ENCODE assay signal across 1 cellular context in the genomic region with DNA sequence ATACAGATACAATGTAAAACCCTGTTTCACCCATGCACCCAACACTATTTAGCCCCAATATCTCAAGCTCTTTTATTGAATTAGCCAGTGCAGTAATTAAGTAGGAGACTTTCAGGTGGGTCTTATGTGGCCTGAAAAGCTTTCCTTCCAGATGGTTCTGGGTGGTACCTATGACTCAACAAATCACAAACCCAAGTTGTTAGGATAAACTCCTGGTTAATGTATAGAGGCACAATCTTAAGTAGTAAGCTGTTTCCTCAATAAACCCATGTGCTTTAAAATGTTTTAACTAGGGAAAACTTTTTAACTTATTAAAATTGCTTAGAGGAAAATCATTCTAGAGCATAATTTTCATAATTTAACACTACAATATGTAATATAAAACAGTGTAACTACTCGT.
TF ChIP-seq lines count a peak whose summit lies in the region.

No MANE protein-coding gene starts in this region.

TF ChIP-seq in GM23338, 12 proteins besides CTCF, POLR2A, EP300 and RAD21 (continued from another document):
- TF ChIP-seq, protein P1, sequence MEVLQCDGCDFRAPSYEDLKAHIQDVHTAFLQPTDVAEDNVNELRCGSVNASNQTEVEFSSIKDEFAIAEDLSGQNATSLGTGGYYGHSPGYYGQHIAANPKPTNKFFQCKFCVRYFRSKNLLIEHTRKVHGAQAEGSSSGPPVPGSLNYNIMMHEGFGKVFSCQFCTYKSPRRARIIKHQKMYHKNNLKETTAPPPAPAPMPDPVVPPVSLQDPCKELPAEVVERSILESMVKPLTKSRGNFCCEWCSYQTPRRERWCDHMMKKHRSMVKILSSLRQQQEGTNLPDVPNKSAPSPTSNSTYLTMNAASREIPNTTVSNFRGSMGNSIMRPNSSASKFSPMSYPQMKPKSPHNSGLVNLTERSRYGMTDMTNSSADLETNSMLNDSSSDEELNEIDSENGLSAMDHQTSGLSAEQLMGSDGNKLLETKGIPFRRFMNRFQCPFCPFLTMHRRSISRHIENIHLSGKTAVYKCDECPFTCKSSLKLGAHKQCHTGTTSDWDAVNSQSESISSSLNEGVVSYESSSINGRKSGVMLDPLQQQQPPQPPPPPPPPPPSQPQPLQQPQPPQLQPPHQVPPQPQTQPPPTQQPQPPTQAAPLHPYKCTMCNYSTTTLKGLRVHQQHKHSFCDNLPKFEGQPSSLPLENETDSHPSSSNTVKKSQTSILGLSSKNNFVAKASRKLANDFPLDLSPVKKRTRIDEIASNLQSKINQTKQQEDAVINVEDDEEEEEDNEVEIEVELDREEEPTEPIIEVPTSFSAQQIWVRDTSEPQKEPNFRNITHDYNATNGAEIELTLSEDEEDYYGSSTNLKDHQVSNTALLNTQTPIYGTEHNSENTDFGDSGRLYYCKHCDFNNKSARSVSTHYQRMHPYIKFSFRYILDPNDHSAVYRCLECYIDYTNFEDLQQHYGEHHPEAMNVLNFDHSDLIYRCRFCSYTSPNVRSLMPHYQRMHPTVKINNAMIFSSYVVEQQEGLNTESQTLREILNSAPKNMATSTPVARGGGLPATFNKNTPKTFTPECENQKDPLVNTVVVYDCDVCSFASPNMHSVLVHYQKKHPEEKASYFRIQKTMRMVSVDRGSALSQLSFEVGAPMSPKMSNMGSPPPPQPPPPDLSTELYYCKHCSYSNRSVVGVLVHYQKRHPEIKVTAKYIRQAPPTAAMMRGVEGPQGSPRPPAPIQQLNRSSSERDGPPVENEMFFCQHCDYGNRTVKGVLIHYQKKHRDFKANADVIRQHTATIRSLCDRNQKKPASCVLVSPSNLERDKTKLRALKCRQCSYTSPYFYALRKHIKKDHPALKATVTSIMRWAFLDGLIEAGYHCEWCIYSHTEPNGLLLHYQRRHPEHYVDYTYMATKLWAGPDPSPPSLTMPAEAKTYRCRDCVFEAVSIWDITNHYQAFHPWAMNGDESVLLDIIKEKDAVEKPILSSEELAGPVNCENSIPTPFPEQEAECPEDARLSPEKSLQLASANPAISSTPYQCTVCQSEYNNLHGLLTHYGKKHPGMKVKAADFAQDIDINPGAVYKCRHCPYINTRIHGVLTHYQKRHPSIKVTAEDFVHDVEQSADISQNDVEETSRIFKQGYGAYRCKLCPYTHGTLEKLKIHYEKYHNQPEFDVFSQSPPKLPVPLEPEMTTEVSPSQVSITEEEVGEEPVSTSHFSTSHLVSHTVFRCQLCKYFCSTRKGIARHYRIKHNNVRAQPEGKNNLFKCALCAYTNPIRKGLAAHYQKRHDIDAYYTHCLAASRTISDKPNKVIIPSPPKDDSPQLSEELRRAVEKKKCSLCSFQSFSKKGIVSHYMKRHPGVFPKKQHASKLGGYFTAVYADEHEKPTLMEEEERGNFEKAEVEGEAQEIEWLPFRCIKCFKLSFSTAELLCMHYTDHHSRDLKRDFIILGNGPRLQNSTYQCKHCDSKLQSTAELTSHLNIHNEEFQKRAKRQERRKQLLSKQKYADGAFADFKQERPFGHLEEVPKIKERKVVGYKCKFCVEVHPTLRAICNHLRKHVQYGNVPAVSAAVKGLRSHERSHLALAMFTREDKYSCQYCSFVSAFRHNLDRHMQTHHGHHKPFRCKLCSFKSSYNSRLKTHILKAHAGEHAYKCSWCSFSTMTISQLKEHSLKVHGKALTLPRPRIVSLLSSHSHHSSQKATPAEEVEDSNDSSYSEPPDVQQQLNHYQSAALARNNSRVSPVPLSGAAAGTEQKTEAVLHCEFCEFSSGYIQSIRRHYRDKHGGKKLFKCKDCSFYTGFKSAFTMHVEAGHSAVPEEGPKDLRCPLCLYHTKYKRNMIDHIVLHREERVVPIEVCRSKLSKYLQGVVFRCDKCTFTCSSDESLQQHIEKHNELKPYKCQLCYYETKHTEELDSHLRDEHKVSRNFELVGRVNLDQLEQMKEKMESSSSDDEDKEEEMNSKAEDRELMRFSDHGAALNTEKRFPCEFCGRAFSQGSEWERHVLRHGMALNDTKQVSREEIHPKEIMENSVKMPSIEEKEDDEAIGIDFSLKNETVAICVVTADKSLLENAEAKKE (CRISPR knock-in tag; IDR thresholded peaks at IDR 0.05) = no peak
- TF ChIP-seq EZH2 (IDR thresholded peaks at IDR 0.05; ENCODE audit: low read depth, unreplicated experiment) = no peak
